2 cellular contexts compared by ENCODE assay signal in genomic region chr4:70315928-70316327, GRCh38.
A peak's percentile ranks its signal among the peaks of the same experiment; 100 is the strongest.
TF ChIP-seq lines count a peak whose summit lies in the region.

No MANE protein-coding gene starts in this region.

TF ChIP-seq in HepG2, 621 proteins besides CTCF, POLR2A, EP300 and RAD21:
- TF ChIP-seq GABPB1 (CRISPR knock-in tag; IDR thresholded peaks at IDR 0.05) (no peak), MEIS2 (CRISPR knock-in tag; IDR thresholded peaks at IDR 0.05) (no peak), HNRNPLL (IDR thresholded peaks at IDR 0.05; ENCODE audit: low read depth, low read length, poor library complexity, severe bottlenecking) (no peak), FOXA1 (IDR thresholded peaks at IDR 0.05) (no peak), FOXA1 (CRISPR knock-in tag; IDR thresholded peaks at IDR 0.05) (no peak), ZNF615 (CRISPR knock-in tag; IDR thresholded peaks at IDR 0.05; ENCODE audit: borderline replicate concordance) (no peak), ZNF687 (CRISPR knock-in tag; IDR thresholded peaks at IDR 0.05) (no peak), STAG1 (CRISPR knock-in tag; IDR thresholded peaks at IDR 0.05) (0 out of 2 replicates have a peak, but pooled peaks have one; percentile 7), HNRNPH1 (optimal IDR thresholded peaks at IDR 0.05; ENCODE audit: low read depth, low read length) (no peak)
TF ChIP-seq in HepG2: peak in this region for 1.

TF ChIP-seq in Ishikawa, 13 proteins besides CTCF, POLR2A, EP300 and RAD21:
- TF ChIP-seq REST (IDR thresholded peaks at IDR 0.05; ENCODE audit: low read depth) (no peak), FOXM1 (IDR thresholded peaks at IDR 0.05; ENCODE audit: borderline replicate concordance, low read depth) (no peak), YY1 (IDR thresholded peaks at IDR 0.05; ENCODE audit: low read depth) (no peak), CEBPB (IDR thresholded peaks at IDR 0.05) (no peak), EGR1 (IDR thresholded peaks at IDR 0.05) (no peak), TCF12 (IDR thresholded peaks at IDR 0.05; ENCODE audit: low read depth) (no peak)
